Comparison of ENCODE assay signal across 15 cellular contexts in the genomic region with DNA sequence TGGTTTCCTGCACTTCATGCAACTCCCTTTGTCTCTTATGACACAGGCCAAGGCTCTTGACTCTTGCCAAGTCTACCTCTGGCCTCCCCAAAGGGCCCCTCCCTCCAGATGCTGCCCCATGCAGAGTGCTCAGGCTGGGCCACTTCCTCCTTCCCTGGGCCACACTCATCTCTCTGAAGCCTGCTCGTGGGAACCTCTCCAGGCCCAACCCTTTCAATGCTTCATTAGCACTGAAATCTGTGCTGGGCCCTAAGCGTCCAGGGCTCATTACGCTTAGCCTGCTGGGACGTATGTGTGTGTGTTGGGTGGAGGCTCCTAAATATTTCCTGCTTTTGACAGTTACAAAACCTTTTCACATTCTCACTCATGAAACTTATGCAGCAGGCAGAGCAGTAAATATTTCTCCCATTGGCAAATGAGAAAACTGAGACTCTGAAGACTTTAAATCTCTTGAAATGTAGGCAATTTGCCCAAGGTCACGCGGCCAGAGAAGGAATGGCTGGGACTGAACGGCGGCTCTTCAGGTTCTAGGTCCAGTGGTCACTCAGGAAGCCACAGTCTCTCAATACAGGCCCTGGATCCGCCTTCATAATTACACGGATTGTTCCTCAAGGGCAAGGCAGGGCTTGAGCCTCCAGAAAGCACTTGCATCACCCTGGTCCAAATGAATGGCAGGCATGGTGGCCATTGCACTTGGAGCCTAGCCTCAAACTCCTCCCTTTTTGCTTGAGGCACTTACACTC.
DNase-seq lines count a peak whose midpoint lies in the region; ATAC-seq, FAIRE-seq and TF ChIP-seq lines count a peak whose summit lies in the region.
"Had no signal": no experiment of that assay in that cellular context is flagged by ENCODE, and none has a peak within 500 bp of the region (broad histone marks: within the 10 kb centered on the region; RNA-seq: fewer than 3 reads in every experiment).

No MANE protein-coding gene starts in this region.

- intact Hi-C loops in right lobe of liver (cut with DNase I): no loop called here
- intact Hi-C loops in HepG2 (cut with micrococcal nuclease; ENCODE audit: unreplicated experiment): no loop called here

- H3K9ac ChIP-seq in HepG2 (ENCODE audit: insufficient read depth, low read depth, low read length) (no peak overlapping the region), H1 (replicated peaks in 1 of 4; ENCODE audit: extremely low read depth in 1 of 4, low read depth in 3 of 4, low read length in 3 of 4) (no peak overlapping the region), mucosa of rectum (ENCODE audit: low read depth in 1 of 2, low read length in 2 of 2) (no peak overlapping the region)

- no peak for TF ChIP-seq POLR2A in right lobe of liver (IDR thresholded peaks at IDR 0.05)
- TF ChIP-seq POLR2A in HepG2 (IDR thresholded peaks at IDR 0.05; ENCODE audit: insufficient read depth in 1 of 2, low read depth in 2 of 2, low read length in 2 of 2): no peak
- TF ChIP-seq POLR2A in H1 (IDR thresholded peaks at IDR 0.05; ENCODE audit: control extremely low read depth in 1 of 2, low read depth in 2 of 2, low read length in 2 of 2): no peak

- no peak overlapping the region; the same call in 1 of the 2 replicates for H3K18ac ChIP-seq in H1 (ENCODE audit: extremely low read depth, low read length)

- H2AK5ac ChIP-seq in H1 (ENCODE audit: low read depth, low read length): no peak overlapping the region; the same call in 1 of the 2 replicates

- no peak overlapping the region for H2BK120ac ChIP-seq in H1 (replicated peaks; ENCODE audit: low read depth, low read length)

- peak overlapping the region; percentile 17; the same call in 1 of the 2 replicates for H2BK20ac ChIP-seq in H1 (ENCODE audit: low read length)

- no peaks in the 10 kb centered on the region for H3K23me2 ChIP-seq in H1 (ENCODE audit: low read depth, low read length)

- no peak overlapping the region for H3K4me3 ChIP-seq in right lobe of liver
- no peak overlapping the region for H3K4me3 ChIP-seq in HepG2 (replicated peaks in 1 of 3; ENCODE audit: insufficient read depth in 1 of 3, low read depth in 2 of 3, low read length in 3 of 3)
- H3K4me3 ChIP-seq in H1 (ENCODE audit: extremely low read depth in 1 of 4, insufficient read depth in 2 of 4, low read depth in 3 of 4, low read length in 4 of 4): no peak overlapping the region
- no peak overlapping the region for H3K4me3 ChIP-seq in mucosa of rectum (ENCODE audit: low read length in 2 of 2)
- H3K4me3 ChIP-seq: dorsolateral prefrontal cortex had no signal

- DNase-seq in right lobe of liver: no peak
- DNase-seq in HepG2 (ENCODE audit: low spot score): no peak
- DNase-seq in H1 (ENCODE audit: low read depth in 1 of 2, low spot score in 2 of 2): no peak
- no peak for DNase-seq in natural killer cell treated with Interleukin-12 subunit alpha and Interleukin-12 subunit beta and Interleukin-15 and Interleukin-18, amount 100 ng/mL, for 72 hours (ENCODE audit: low spot score)
- no peak for DNase-seq in AG20443 (ENCODE audit: low spot score)
- DNase-seq: ACHN, dorsolateral prefrontal cortex, hypothalamus, NCI-H1694 treated with DMSO at 0.1 percent for 48 hours, OCI-M1, T1000 had no signal

- H3K79me2 ChIP-seq in HepG2 (ENCODE audit: insufficient read depth, low read length) (no peaks in the 10 kb centered on the region), H1 (ENCODE audit: control insufficient read depth in 1 of 2, insufficient read depth in 2 of 2, low read length in 2 of 2) (no peaks in the 10 kb centered on the region)

- CTCF ChIA-PET in HepG2 (lab: Yijun Ruan, JAX; ENCODE audit: low intra/inter-chr PET ratio, low total read pairs): no interaction called here
- CTCF ChIA-PET in H1 (lab: Charles Lee; ENCODE audit: partially characterized antibody): no interaction called here

- TF ChIP-seq RAD21 in HepG2 (CRISPR knock-in tag; IDR thresholded peaks at IDR 0.05): no peak
- no peak for TF ChIP-seq RAD21 in H1 (IDR thresholded peaks at IDR 0.05 in 1 of 2, conservative IDR thresholded peaks at IDR 0.05 in 1 of 2; ENCODE audit: low read depth in 2 of 2, low read length in 2 of 2)

- WGBS in right lobe of liver (ENCODE audit: insufficient coverage, low coverage, low lambda C conversion rate, missing lambda C conversion rate): 78% methylated on average over 9 of the region's 10 CpGs
- WGBS in HepG2 (ENCODE audit: low lambda C conversion rate): 55% methylated on average over 9 of the region's 10 CpGs
- WGBS in H1 (ENCODE audit: extremely low coverage in 1 of 2, insufficient coverage in 1 of 2, insufficient read length in 1 of 2, insufficient replicate concordance in 2 of 2, low coverage in 1 of 2, low lambda C conversion rate in 2 of 2, missing lambda C conversion rate in 1 of 2), 2 experiments: 93% methylated on average over 10 of the region's 10 CpGs; no CpG with 5 or more reads in 1 of the 2 experiments

- no peak overlapping the region for H3K56ac ChIP-seq in H1 (replicated peaks; ENCODE audit: insufficient read length, low read depth, low read length)

- POLR2A ChIA-PET in HepG2 (lab: Yijun Ruan, JAX) (no interaction called here), H1 (lab: Charles Lee; ENCODE audit: partially characterized antibody) (no interaction called here)

- TF ChIP-seq CTCF in right lobe of liver (IDR thresholded peaks at IDR 0.05): no peak
- TF ChIP-seq CTCF in HepG2 (CRISPR knock-in tag; IDR thresholded peaks at IDR 0.05): no peak
- TF ChIP-seq CTCF in H1 (IDR thresholded peaks at IDR 0.05; ENCODE audit: control extremely low read depth in 1 of 3, insufficient read depth in 1 of 3, low read depth in 1 of 3, low read length in 3 of 3): no peak

- no peaks in the 10 kb centered on the region for H3K4me1 Mint-ChIP-seq in natural killer cell treated with Interleukin-12 subunit alpha and Interleukin-12 subunit beta and Interleukin-15 and Interleukin-18, amount 100 ng/mL, for 72 hours (ENCODE audit: low read depth in 2 of 2)

- H3K27ac ChIP-seq in right lobe of liver: no peak overlapping the region
- no peak overlapping the region for H3K27ac ChIP-seq in HepG2 (ENCODE audit: extremely low read length, insufficient read depth, low read length)
- H3K27ac ChIP-seq in H1 (ENCODE audit: low read depth, low read length): no peak overlapping the region
- H3K27ac ChIP-seq in mucosa of rectum (ENCODE audit: low read depth in 2 of 2, low read length in 2 of 2): peak overlapping the region; percentile 18 to 52
- H3K27ac ChIP-seq: dorsolateral prefrontal cortex had no signal

- H3K4me1 ChIP-seq in right lobe of liver (no peaks in the 10 kb centered on the region), HepG2 (ENCODE audit: insufficient read depth, low read length) (no peaks in the 10 kb centered on the region), H1 (replicated peaks in 1 of 4; ENCODE audit: control insufficient read depth in 3 of 4, insufficient read depth in 4 of 4, low read length in 3 of 4) (peaks cover 0 to 6% (median 4%) of the 10 kb centered on the region in 4 experiments; a peak in 4 of 7 replicates), mucosa of rectum (ENCODE audit: control insufficient read depth in 2 of 2, insufficient read depth in 2 of 2, low read length in 2 of 2) (peaks cover 4 to 23% of the 10 kb centered on the region in 2 donors)

- FAIRE-seq in HepG2 (lab: Jason Lieb, UNC) (no peak), H1 (lab: Jason Lieb, UNC) (no peak)
- FAIRE-seq: GM18507 had no signal

- in situ Hi-C loops in HepG2 (cut with HindIII; ENCODE audit: extremely low pct_ligation_motif_present, low pct_unique_long_range_greater_than_20kb): no loop called here

- H3K23ac ChIP-seq in H1 (ENCODE audit: insufficient read length): no peak overlapping the region

- H3K27me3 Mint-ChIP-seq in natural killer cell treated with Interleukin-12 subunit alpha and Interleukin-12 subunit beta and Interleukin-15 and Interleukin-18, amount 100 ng/mL, for 72 hours: peaks cover 0 to 6% of the 10 kb centered on the region in 2 donors

- H3K4ac ChIP-seq in H1 (replicated peaks; ENCODE audit: insufficient read length, low read depth, low read length): no peak overlapping the region

- H4K91ac ChIP-seq in H1 (replicated peaks; ENCODE audit: insufficient read length, low read length): peak overlapping the region; percentile 57

- H4K20me1 ChIP-seq in HepG2 (ENCODE audit: insufficient read depth, low read length) (no peaks in the 10 kb centered on the region), H1 (replicated peaks in 1 of 2; ENCODE audit: control insufficient read depth in 1 of 2, insufficient read depth in 2 of 2, low read length in 2 of 2) (no peaks in the 10 kb centered on the region)

- H3K27me3 ChIP-seq in right lobe of liver (no peaks in the 10 kb centered on the region), HepG2 (ENCODE audit: control insufficient read depth in 1 of 2, insufficient read depth in 2 of 2, low read length in 2 of 2) (peaks cover 2 to 23% of the 10 kb centered on the region in 2 experiments; a peak in 2 of 5 replicates), H1 (replicated peaks in 1 of 4; ENCODE audit: control insufficient read depth in 3 of 4, extremely low read depth in 1 of 4, insufficient read depth in 3 of 4, low read length in 3 of 4) (no peaks in the 10 kb centered on the region), mucosa of rectum (ENCODE audit: control insufficient read depth in 2 of 2, insufficient read depth in 2 of 2, low read length in 2 of 2) (no peaks in the 10 kb centered on the region)
- H3K27me3 ChIP-seq: dorsolateral prefrontal cortex had no signal

- no peaks in the 10 kb centered on the region for H3K9me3 Mint-ChIP-seq in natural killer cell treated with Interleukin-12 subunit alpha and Interleukin-12 subunit beta and Interleukin-15 and Interleukin-18, amount 100 ng/mL, for 72 hours

- BruUV-seq in HepG2 (replicated peaks; lab: Mats Ljungman, UMichigan): no TSS peak

- no peak overlapping the region for H2AFZ ChIP-seq in HepG2 (ENCODE audit: low read length)
- no peak overlapping the region for H2AFZ ChIP-seq in H1 (ENCODE audit: low read length)

- H3K36me3 ChIP-seq in right lobe of liver: no peaks in the 10 kb centered on the region
- no peaks in the 10 kb centered on the region for H3K36me3 ChIP-seq in HepG2 (replicated peaks in 1 of 2; ENCODE audit: control insufficient read depth in 1 of 2, insufficient read depth in 2 of 2, low read length in 2 of 2)
- no peaks in the 10 kb centered on the region for H3K36me3 ChIP-seq in H1 (ENCODE audit: control insufficient read depth in 2 of 4, insufficient read depth in 4 of 4, low read length in 3 of 4)
- H3K36me3 ChIP-seq in mucosa of rectum (ENCODE audit: control insufficient read depth in 2 of 2, insufficient read depth in 2 of 2, low read length in 2 of 2): no peaks in the 10 kb centered on the region

- H4K8ac ChIP-seq in H1 (ENCODE audit: extremely low read depth, insufficient read depth, low read length): no peak overlapping the region

- TF ChIP-seq EP300 in HepG2 (IDR thresholded peaks at IDR 0.05; ENCODE audit: low read depth in 2 of 2, low read length in 2 of 2) (no peak), HepG2 (CRISPR knock-in tag; IDR thresholded peaks at IDR 0.05; ENCODE audit: borderline replicate concordance) (no peak), H1 (IDR thresholded peaks at IDR 0.05; ENCODE audit: borderline replicate concordance in 1 of 2, low read depth in 2 of 2, low read length in 2 of 2) (no peak)

- H4K5ac ChIP-seq in H1 (ENCODE audit: insufficient read length, low read depth, low read length): peak overlapping the region; percentile 25

- H2BK15ac ChIP-seq in H1 (ENCODE audit: low read length): no peak overlapping the region; the same call in 1 of the 2 replicates

- H3K79me1 ChIP-seq in H1 (ENCODE audit: low read depth, low read length): no peaks in the 10 kb centered on the region

- H3K4me3 Mint-ChIP-seq in natural killer cell treated with Interleukin-12 subunit alpha and Interleukin-12 subunit beta and Interleukin-15 and Interleukin-18, amount 100 ng/mL, for 72 hours: no peak overlapping the region

- ATAC-seq in right lobe of liver (peak in 3 of 4 donors; percentile 19 to 43 (median 40)), HepG2 (no peak), HG03108 (IDR thresholded peaks at IDR 0.05; ENCODE audit: unreplicated experiment) (no peak), GM21381 (IDR thresholded peaks at IDR 0.05; ENCODE audit: unreplicated experiment) (no peak)
- no peak for ATAC-seq in natural killer cell treated with Interleukin-12 subunit alpha and Interleukin-12 subunit beta and Interleukin-15 and Interleukin-18, amount 100 ng/mL, for 72 hours

- H3K4me2 ChIP-seq in HepG2 (ENCODE audit: low read depth, low read length): no peak overlapping the region
- H3K4me2 ChIP-seq in H1 (ENCODE audit: insufficient read depth in 1 of 2, low read depth in 2 of 2, low read length in 2 of 2): no peak overlapping the region

- H3K14ac ChIP-seq in H1 (ENCODE audit: insufficient read length): no peak overlapping the region

- no peak overlapping the region for H2BK12ac ChIP-seq in H1 (ENCODE audit: low read depth, low read length)

- peak overlapping the region; percentile 28; the same call in 1 of the 2 replicates for H2BK5ac ChIP-seq in H1 (ENCODE audit: low read depth, low read length)

- H3K27ac Mint-ChIP-seq in natural killer cell treated with Interleukin-12 subunit alpha and Interleukin-12 subunit beta and Interleukin-15 and Interleukin-18, amount 100 ng/mL, for 72 hours: no peak overlapping the region

- no peaks in the 10 kb centered on the region for H3K36me3 Mint-ChIP-seq in natural killer cell treated with Interleukin-12 subunit alpha and Interleukin-12 subunit beta and Interleukin-15 and Interleukin-18, amount 100 ng/mL, for 72 hours

- H3K9me3 ChIP-seq in right lobe of liver (no peaks in the 10 kb centered on the region), HepG2 (ENCODE audit: low read length) (no peaks in the 10 kb centered on the region), H1 (ENCODE audit: insufficient read depth in 2 of 2, low read depth in 1 of 2, low read length in 1 of 2) (no peaks in the 10 kb centered on the region), mucosa of rectum (ENCODE audit: control insufficient read depth in 2 of 2, low read length in 2 of 2) (no peaks in the 10 kb centered on the region)

Comparison
In these comparisons a context has a peak if more than half of its experiments do, and no peak if none do; other contexts are left out.
1. ATAC-seq: peak in right lobe of liver (3 of 4); none in HepG2 (single experiment), natural killer cell treated with Interleukin-12 subunit alpha and Interleukin-12 subunit beta and Interleukin-15 and Interleukin-18, amount 100 ng/mL, for 72 hours (0 of 2), HG03108 (single experiment) and GM21381 (single experiment).
2. H3K27ac ChIP-seq: peak in mucosa of rectum (2 of 2); none in right lobe of liver (0 of 3), HepG2 (single experiment) and H1 (single experiment).